Comparison of ENCODE assay signal across 8 cellular contexts in genomic region chr18:24270937-24271380, GRCh38.
DNase-seq lines count a peak whose midpoint lies in the region; ATAC-seq, FAIRE-seq and TF ChIP-seq lines count a peak whose summit lies in the region.

No MANE protein-coding gene starts in this region.

- TF ChIP-seq EP300 in gastroesophageal sphincter (IDR thresholded peaks at IDR 0.05): no peak

- H3K27ac ChIP-seq in gastroesophageal sphincter (peak overlapping the region; percentile 51 to 94 (median 92)), pancreas (peak overlapping the region; percentile 61 to 94 (median 84))

- FAIRE-seq in pancreas (lab: Jason Lieb, UNC): no peak

- H3K9me3 ChIP-seq in gastroesophageal sphincter: no peaks in the 10 kb centered on the region
- H3K9me3 ChIP-seq in pancreas: no peaks in the 10 kb centered on the region

- no peak for TF ChIP-seq POLR2A in gastroesophageal sphincter (IDR thresholded peaks at IDR 0.05)

- H3K36me3 ChIP-seq in gastroesophageal sphincter: no peaks in the 10 kb centered on the region
- no peaks in the 10 kb centered on the region for H3K36me3 ChIP-seq in pancreas

- H3K27me3 ChIP-seq in gastroesophageal sphincter (no peaks in the 10 kb centered on the region), pancreas (no peaks in the 10 kb centered on the region)

- peak overlapping the region; percentile 20; the same call in 1 of the 2 replicates for H3K4me3 ChIP-seq in GM08714 (ENCODE audit: low read length)
- peak overlapping the region; percentile 68 to 78 for H3K4me3 ChIP-seq in gastroesophageal sphincter
- peak overlapping the region; percentile 72 to 81 (median 72) for H3K4me3 ChIP-seq in pancreas

- peaks cover 2 to 49% (median 9%) of the 10 kb centered on the region in 3 donors for H3K4me1 ChIP-seq in gastroesophageal sphincter
- H3K4me1 ChIP-seq in pancreas: peaks cover 0 to 11% (median 3%) of the 10 kb centered on the region in 3 donors

- WGBS in gastroesophageal sphincter (ENCODE audit: low coverage in 1 of 2), 2 donors: 0 to 14% methylated on average over 8 to 9 of the region's 9 CpGs
- 3 to 4% methylated on average over 9 of the region's 9 CpGs for WGBS in pancreas, 2 donors

- TF ChIP-seq CTCF in gastroesophageal sphincter (IDR thresholded peaks at IDR 0.05): no peak
- no peak for TF ChIP-seq CTCF in pancreas (IDR thresholded peaks at IDR 0.05)

- DNase-seq in pancreas (no peak), NCI-H2171 treated with DMSO at 0.1 percent for 48 hours (lab: John Stamatoyannopoulos, UW) (no peak), NCI-H1105 treated with DMSO at 0.1 percent for 48 hours (lab: John Stamatoyannopoulos, UW) (no peak), middle frontal gyrus (ENCODE audit: extremely low spot score, low spot score) (no peak)

- ATAC-seq in SK-N-SH treated with all-trans-retinoic acid at 6 μM for 48 hours (peak; percentile 75), gastroesophageal sphincter (peak; percentile 10), pancreas (peak; percentile 12 to 42 (median 38))
- no peak for ATAC-seq in activated CD4-positive, CD25-positive, alpha-beta regulatory T cell treated with anti-CD3 and anti-CD28 coated beads, Interleukin-2, amount 50 U/mL, for 24 hours

- intact Hi-C loops in pancreas (cut with DNase I): no loop called here

TF ChIP-seq in SK-N-SH treated with all-trans-retinoic acid at 6 μM for 48 hours, 23 proteins besides CTCF, POLR2A, EP300 and RAD21:
- TF ChIP-seq ZC3H10 (CRISPR knock-in tag; IDR thresholded peaks at IDR 0.05) (no peak), GLIS3 (CRISPR knock-in tag; IDR thresholded peaks at IDR 0.05) (no peak), ZNF565 (CRISPR knock-in tag; conservative IDR thresholded peaks at IDR 0.05; ENCODE audit: low read depth) (no peak), CSDC2 (CRISPR knock-in tag; IDR thresholded peaks at IDR 0.05) (no peak), TSHZ2 (CRISPR knock-in tag; IDR thresholded peaks at IDR 0.05) (no peak), PPARA (CRISPR knock-in tag; IDR thresholded peaks at IDR 0.05; ENCODE audit: borderline replicate concordance) (no peak), ZNF8 (CRISPR knock-in tag; IDR thresholded peaks at IDR 0.05) (no peak), ZNF70 (CRISPR knock-in tag; IDR thresholded peaks at IDR 0.05) (no peak), ISL1 (CRISPR knock-in tag; IDR thresholded peaks at IDR 0.05) (no peak), ZFP30 (CRISPR knock-in tag; IDR thresholded peaks at IDR 0.05) (no peak)

Comparison
In these comparisons a context has a peak if more than half of its experiments do, and no peak if none do; other contexts are left out.
1. H3K4me3 ChIP-seq: peak in every context shown above with its lines; median percentile 73 in gastroesophageal sphincter; 72 in pancreas; 20 in GM08714.
2. ATAC-seq: peak in SK-N-SH treated with all-trans-retinoic acid at 6 μM for 48 hours (single experiment), gastroesophageal sphincter (single experiment) and pancreas (4 of 4); none in activated CD4-positive, CD25-positive, alpha-beta regulatory T cell treated with anti-CD3 and anti-CD28 coated beads, Interleukin-2, amount 50 U/mL, for 24 hours (0 of 2).